8 cellular contexts compared by ENCODE assay signal in the genomic region with DNA sequence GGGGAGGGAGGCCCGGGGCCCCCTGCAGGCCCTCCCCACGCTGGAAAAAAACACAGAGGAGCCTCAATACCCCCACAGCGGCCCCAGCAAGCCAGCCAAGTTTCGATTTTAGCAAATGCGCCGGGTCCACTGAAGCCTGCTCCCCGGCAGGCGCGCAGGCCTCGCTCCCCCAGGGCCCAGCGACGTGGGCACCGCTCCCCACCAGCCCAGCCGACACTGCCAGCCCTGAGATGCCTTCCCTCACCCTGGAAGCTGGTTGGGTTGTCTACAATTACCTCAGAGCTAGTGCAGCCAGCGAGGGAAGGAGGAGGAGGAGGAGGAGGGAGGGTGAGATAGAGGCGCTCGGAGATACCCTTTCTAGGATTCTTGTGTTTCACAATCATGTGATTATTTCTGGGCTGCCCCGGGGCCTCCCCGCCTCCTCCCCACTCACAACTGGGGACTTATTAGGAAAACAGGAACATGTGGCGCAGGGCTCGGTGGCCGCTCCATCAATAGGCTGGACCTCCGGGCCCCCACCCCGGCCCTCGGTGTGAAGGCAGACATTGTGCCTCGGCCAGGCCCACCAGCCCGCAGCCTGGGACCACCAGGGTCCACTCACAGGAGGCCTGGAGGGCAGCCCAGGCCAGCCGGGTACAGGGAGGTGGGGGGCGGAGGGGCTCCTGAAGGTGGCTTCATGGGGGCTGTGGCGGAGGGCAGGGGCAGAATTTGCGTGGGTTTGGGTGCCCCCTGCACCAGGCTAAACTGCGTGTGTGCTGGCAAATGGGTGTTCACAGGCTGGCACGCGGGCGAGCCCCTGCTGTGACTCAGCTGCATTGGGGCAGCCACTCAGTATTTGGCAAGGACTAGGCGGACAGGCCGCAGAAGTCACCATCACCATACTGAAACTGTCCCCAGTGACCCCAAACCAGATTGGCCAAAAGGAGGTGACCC.
DNase-seq lines count a peak whose midpoint lies in the region; ATAC-seq lines count a peak whose summit lies in the region.

No MANE protein-coding gene starts in this region.

- H3K4me3 ChIP-seq in H7 (ENCODE audit: insufficient read depth, low read depth, low read length), result no peak overlapping the region

- no peaks in the 10 kb centered on the region for H3K27me3 ChIP-seq in H7 (ENCODE audit: control insufficient read depth, insufficient read depth, low read length)

- H3K36me3 Mint-ChIP-seq in T-cell, result peaks cover 21% of the 10 kb centered on the region

- POLR2A ChIA-PET in T-cell (lab: Charles Lee), result no interaction called here

- H3K9me3 Mint-ChIP-seq in T-cell, result no peaks in the 10 kb centered on the region

- H3K27ac Mint-ChIP-seq in T-cell, result peak overlapping the region; percentile 81 to 82

- CTCF ChIA-PET in T-cell (lab: Charles Lee), result no interaction called here

- H3K27me3 Mint-ChIP-seq in T-cell, result no peaks in the 10 kb centered on the region

- H3K4me3 Mint-ChIP-seq in T-cell, result peak overlapping the region; percentile 69 to 76 (median 71)

- peak overlapping the region; percentile 72 for H3K27ac ChIP-seq in angular gyrus (ENCODE audit: low read depth, low read length)

- peak; percentile 93 for DNase-seq in CD1c-positive myeloid dendritic cell (ENCODE audit: extremely low spot score)
- peak; percentile 12 to 63 (median 44) for DNase-seq in T-cell
- peak; percentile 57 for DNase-seq in kidney glomerular epithelial cell (lab: John Stamatoyannopoulos, UW)
- DNase-seq in stimulated activated CD4-positive, alpha-beta T cell treated with anti-CD3 and anti-CD28 coated beads, TNF-alpha, amount 100 ng/mL, for 24 hours (ENCODE audit: low read depth in 3 of 3), result peak in 2 of 3 experiments; percentile 18 to 58
- DNase-seq in mesenteric fat pad (ENCODE audit: low spot score), result no peak
- no peak for DNase-seq in H7

- H3K4me1 Mint-ChIP-seq in T-cell, result peaks cover 34 to 65% (median 35%) of the 10 kb centered on the region in 3 donors

- peaks cover 6% of the 10 kb centered on the region for H3K36me3 ChIP-seq in H7 (replicated peaks; ENCODE audit: control insufficient read depth, insufficient read depth, low read length)

- ATAC-seq in GM21825 (IDR thresholded peaks at IDR 0.05; ENCODE audit: unreplicated experiment) (peak; percentile 31), T-cell (replicated peaks in 1 of 4) (peak; percentile 14 to 75 (median 32))

Comparison
In these comparisons a context has a peak if more than half of its experiments do, and no peak if none do; other contexts are left out.
1. DNase-seq: peak in CD1c-positive myeloid dendritic cell (single experiment), T-cell (34 of 34), kidney glomerular epithelial cell (single experiment) and stimulated activated CD4-positive, alpha-beta T cell treated with anti-CD3 and anti-CD28 coated beads, TNF-alpha, amount 100 ng/mL, for 24 hours (2 of 3); none in mesenteric fat pad (single experiment) and H7 (single experiment).